Comparison of ENCODE assay signal across 1 cellular context in the genomic region with DNA sequence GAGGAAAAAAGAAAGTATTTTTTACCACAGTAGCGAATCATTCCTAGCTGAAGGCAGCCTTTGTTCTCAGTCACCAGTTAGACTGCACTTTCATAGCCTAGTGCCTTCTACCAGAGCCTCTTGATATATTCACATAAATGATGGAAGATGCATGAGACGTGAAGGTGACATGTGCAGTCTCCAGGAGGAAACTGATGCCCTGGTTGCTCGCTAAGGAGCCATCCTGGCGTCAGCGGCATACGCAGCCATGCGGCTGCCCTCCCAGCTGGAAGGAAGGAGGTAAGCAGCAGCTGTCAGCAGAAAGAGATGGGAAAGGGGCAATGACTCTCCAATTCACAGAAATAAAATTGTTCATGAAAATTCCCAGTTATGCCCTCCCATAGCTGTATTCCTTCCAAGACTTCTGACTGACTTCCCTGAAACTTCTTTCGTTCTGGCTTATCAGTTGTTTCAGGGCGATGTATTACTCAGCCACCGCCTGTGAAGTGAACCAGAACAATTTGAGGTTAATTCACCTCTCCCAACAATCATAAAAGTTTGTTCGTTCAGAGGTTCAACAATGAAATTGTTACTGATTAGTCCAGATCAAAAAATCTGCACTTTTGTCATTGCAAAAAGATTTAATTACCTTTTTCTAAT.
TF ChIP-seq lines count a peak whose summit lies in the region.

No MANE protein-coding gene starts in this region.

TF ChIP-seq in IMR-90, 13 proteins besides CTCF, POLR2A, EP300 and RAD21:
- TF ChIP-seq CEBPB (IDR thresholded peaks at IDR 0.05; ENCODE audit: low read depth, low read length) (no peak), MXI1 (IDR thresholded peaks at IDR 0.05; ENCODE audit: borderline replicate concordance, low read depth, low read length) (0 out of 2 replicates have a peak, but pooled peaks have one; percentile 27), RCOR1 (IDR thresholded peaks at IDR 0.05; ENCODE audit: insufficient replicate concordance, low read length) (no peak)
